Comparison of ENCODE assay signal across 25 cellular contexts in genomic region chr10:76954838-76955237, GRCh38.
"Had no signal": no experiment of that assay in that cellular context is flagged by ENCODE, and none has a peak within 500 bp of the region (broad histone marks: within the 10 kb centered on the region; RNA-seq: fewer than 3 reads in every experiment).

No MANE protein-coding gene starts in this region.

- H3K4me3 ChIP-seq: colonic mucosa, esophagus squamous epithelium, gastrocnemius medialis, heart right ventricle, left lung, lower lobe of right lung, mucosa of descending colon had no signal

- H3K4me1 ChIP-seq: colonic mucosa, esophagus squamous epithelium, gastrocnemius medialis, heart right ventricle, left lung, lower lobe of right lung had no signal

- H3K9me3 Mint-ChIP-seq: dendritic cell treated with granulocyte-macrophage colony-stimulating factor and Interleukin-4, amounts not matched to agents 40 ng/mL and 50 ng/mL, for 4 days had no signal

- H3K4me3 Mint-ChIP-seq: dendritic cell treated with granulocyte-macrophage colony-stimulating factor and Interleukin-4, amounts not matched to agents 40 ng/mL and 50 ng/mL, for 4 days; effector memory CD8-positive, alpha-beta T cell; endodermal cell; mesothelial cell of epicardium; naive B cell had no signal

- H3K36me3 Mint-ChIP-seq: naive B cell had no signal

- H3K4me1 Mint-ChIP-seq: endodermal cell, mesothelial cell of epicardium, naive B cell had no signal

- H3K27me3 Mint-ChIP-seq: effector memory CD8-positive, alpha-beta T cell; naive B cell had no signal

- H3K27ac Mint-ChIP-seq: dendritic cell treated with granulocyte-macrophage colony-stimulating factor and Interleukin-4, amounts not matched to agents 40 ng/mL and 50 ng/mL, for 4 days; effector memory CD8-positive, alpha-beta T cell; endodermal cell; mesothelial cell of epicardium had no signal

- ATAC-seq: effector memory CD8-positive, alpha-beta T cell; esophagus mucosa; gastrocnemius medialis; heart right ventricle; left cardiac atrium; left lung; left ventricle myocardium superior; lower lobe of right lung; mucosa of descending colon had no signal

- H3K9me3 ChIP-seq: colonic mucosa, esophagus squamous epithelium, gastrocnemius medialis, heart right ventricle, left lung, lower lobe of right lung, mucosa of descending colon had no signal

- DNase-seq: colonic mucosa; cortex of kidney; effector CD8-positive, alpha-beta T cell; effector memory CD8-positive, alpha-beta T cell; endodermal cell; erythroblast; esophagus squamous epithelium; foreskin fibroblast; foreskin melanocyte; gastrocnemius medialis; glutamatergic neuron; head of caudate nucleus; heart right ventricle; hippocampal formation; left cardiac atrium; left lung; left ventricle myocardium superior; lower lobe of right lung; mesenchymal stem cell; mucosa of descending colon; naive B cell had no signal

- H3K27me3 ChIP-seq: colonic mucosa, esophagus squamous epithelium, gastrocnemius medialis, heart right ventricle, left lung had no signal

- H3K27ac ChIP-seq: colonic mucosa, epithelial cell of prostate, esophagus squamous epithelium, gastrocnemius medialis, heart right ventricle, left lung, lower lobe of right lung had no signal

- H3K36me3 ChIP-seq: colonic mucosa, esophagus squamous epithelium, heart right ventricle, left lung, lower lobe of right lung had no signal
